Comparison of ENCODE assay signal across 8 cellular contexts in the genomic region with DNA sequence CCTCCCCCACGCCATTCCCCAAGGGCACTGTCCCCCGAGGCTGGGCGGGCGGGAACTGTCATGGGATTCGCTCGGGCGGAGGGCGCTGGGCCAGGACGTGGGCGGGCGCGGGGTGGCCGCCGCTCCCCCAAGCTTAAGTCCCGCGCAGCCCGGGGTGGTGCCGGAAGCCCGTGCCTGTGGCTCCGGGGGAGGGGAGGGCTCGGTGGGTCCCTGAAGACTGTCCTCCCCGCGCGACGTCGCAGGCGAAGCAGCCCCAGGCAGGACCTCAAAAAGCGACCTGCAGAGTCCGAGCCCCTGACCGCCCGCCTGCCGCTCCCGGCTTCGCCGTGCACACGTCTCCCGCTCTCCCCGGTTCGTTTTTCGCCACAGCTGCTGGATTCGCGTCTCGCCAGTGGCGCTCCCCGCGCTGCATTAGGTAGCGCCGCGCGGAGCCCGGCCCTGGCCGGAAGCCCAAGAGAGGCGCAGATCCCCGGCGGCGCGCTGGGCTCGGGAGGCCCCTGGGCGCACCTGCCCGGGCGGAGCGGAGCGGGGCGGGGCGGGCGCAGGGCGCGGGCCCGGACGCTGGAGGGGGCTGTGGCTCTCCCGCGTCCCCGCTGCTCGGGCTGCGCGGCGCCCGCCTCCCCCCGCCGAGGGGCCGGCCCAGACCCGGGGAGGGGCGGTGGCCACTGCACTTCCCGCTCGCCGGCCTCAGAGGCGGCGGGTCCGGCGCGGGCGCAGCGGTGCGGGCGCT. TPM values are rescaled to one million over a fixed set of nuclear protein-coding genes. Genes with fewer than 3 reads are reported as not detected.
DNase-seq lines count a peak whose midpoint lies in the region; ATAC-seq, FAIRE-seq and TF ChIP-seq lines count a peak whose summit lies in the region.

A gene with protein sequence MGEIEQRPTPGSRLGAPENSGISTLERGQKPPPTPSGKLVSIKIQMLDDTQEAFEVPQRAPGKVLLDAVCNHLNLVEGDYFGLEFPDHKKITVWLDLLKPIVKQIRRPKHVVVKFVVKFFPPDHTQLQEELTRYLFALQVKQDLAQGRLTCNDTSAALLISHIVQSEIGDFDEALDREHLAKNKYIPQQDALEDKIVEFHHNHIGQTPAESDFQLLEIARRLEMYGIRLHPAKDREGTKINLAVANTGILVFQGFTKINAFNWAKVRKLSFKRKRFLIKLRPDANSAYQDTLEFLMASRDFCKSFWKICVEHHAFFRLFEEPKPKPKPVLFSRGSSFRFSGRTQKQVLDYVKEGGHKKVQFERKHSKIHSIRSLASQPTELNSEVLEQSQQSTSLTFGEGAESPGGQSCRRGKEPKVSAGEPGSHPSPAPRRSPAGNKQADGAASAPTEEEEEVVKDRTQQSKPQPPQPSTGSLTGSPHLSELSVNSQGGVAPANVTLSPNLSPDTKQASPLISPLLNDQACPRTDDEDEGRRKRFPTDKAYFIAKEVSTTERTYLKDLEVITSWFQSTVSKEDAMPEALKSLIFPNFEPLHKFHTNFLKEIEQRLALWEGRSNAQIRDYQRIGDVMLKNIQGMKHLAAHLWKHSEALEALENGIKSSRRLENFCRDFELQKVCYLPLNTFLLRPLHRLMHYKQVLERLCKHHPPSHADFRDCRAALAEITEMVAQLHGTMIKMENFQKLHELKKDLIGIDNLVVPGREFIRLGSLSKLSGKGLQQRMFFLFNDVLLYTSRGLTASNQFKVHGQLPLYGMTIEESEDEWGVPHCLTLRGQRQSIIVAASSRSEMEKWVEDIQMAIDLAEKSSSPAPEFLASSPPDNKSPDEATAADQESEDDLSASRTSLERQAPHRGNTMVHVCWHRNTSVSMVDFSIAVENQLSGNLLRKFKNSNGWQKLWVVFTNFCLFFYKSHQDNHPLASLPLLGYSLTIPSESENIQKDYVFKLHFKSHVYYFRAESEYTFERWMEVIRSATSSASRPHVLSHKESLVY (plus strand): TSS at position 668 of the 730 bp plus-strand sequence. CDS start 70,149 bp downstream, outside the sequence.

- DNase-seq in EH (ENCODE audit: low read depth) (peak; percentile 79), HTR-8/SVneo (ENCODE audit: insufficient read length, low spot score) (peak; percentile 42), RPMI8226 (peak; percentile 79), bronchial epithelial cell (ENCODE audit: low read depth) (peak; percentile 38), skeletal muscle cell (ENCODE audit: low read depth) (peak; percentile 18)
- no peak for DNase-seq in effector CD4-positive, alpha-beta T cell

- no peak for FAIRE-seq in HTR-8/SVneo (lab: Jason Lieb, UNC)
- FAIRE-seq in bronchial epithelial cell (lab: Jason Lieb, UNC) = no peak

- H3K36me3 ChIP-seq in bronchial epithelial cell (ENCODE audit: control insufficient read depth, insufficient read depth, low read length) = no peaks in the 10 kb centered on the region

- H3K4me3 ChIP-seq in bronchial epithelial cell (ENCODE audit: low read depth, low read length) = peak within 1 kb of the TSS; percentile 52
- H3K4me3 ChIP-seq in iPS-18c (ENCODE audit: insufficient read depth, low read depth, low read length) = peak within 1 kb of the TSS; percentile 76
- peak within 1 kb of the TSS; percentile 61 for H3K4me3 ChIP-seq in skeletal muscle cell (ENCODE audit: low read depth, low read length)

- TF ChIP-seq CTCF in bronchial epithelial cell (IDR thresholded peaks at IDR 0.05; ENCODE audit: insufficient read depth, low read length, severe bottlenecking) = peak; percentile 27

- ATAC-seq in GM21423 (IDR thresholded peaks at IDR 0.05; ENCODE audit: unreplicated experiment) = peak; percentile 83

- peaks cover 2% of the 10 kb centered on the region for H3K9me3 ChIP-seq in iPS-18c (ENCODE audit: control insufficient read depth, insufficient read depth, low read length)

- no peaks in the 10 kb centered on the region for H3K27me3 ChIP-seq in bronchial epithelial cell (ENCODE audit: control insufficient read depth, insufficient read depth, low read length)

RNA-seq across cellular contexts. Expression of the gene that starts here (rescaled TPM):
- total RNA-seq in bronchial epithelial cell = 10.6 and 11.1 TPM in 2 replicates
